15 cellular contexts compared by ENCODE assay signal in the genomic region with DNA sequence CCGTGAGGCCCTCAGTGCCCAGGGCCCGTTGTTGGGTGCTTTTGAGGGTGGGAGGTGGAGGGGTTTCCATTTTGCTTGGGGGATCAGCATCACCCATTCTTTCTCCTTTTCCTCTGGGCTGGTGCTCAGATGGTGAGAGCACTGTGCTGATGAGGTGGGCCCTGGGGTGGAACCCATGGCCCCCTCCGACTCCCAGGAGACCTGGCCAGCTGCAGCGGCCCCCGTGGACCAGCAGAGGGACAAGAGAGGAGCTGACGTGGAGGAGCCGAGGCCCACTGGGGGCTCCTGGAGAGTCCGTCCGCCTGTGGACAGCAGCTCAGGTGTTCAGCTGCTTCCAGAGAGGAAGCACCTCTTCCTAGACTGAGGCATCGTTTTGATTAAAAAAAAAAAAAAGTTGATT. TPM values are rescaled to one million over a fixed set of nuclear protein-coding genes. Genes with fewer than 3 reads are reported as not detected.
DNase-seq lines count a peak whose midpoint lies in the region; ATAC-seq, FAIRE-seq and TF ChIP-seq lines count a peak whose summit lies in the region.
"Not testable (repeated sequence)": the region's sequence is repeated elsewhere in the genome, so short reads cannot be mapped to it uniquely, and the experiment has no call there.
"Had no signal": no experiment of that assay in that cellular context is flagged by ENCODE, and none has a peak within 500 bp of the region (broad histone marks: within the 10 kb centered on the region; RNA-seq: fewer than 3 reads in every experiment).

No MANE protein-coding gene starts in this region.

- peak; percentile 58 to 68; a peak in 4 of 6 replicates for ATAC-seq in A549
- peak; percentile 73 for ATAC-seq in GM23338
- peak; percentile 43; the same call in 1 of the 2 replicates for ATAC-seq in WTC11

- not testable (repeated sequence) for H4K20me1 ChIP-seq in GM23338 (replicated peaks; ENCODE audit: insufficient read depth); neural progenitor cell (ENCODE audit: low read depth)

- H3K79me2 ChIP-seq in GM23338 (replicated peaks; ENCODE audit: insufficient read depth); neural progenitor cell (ENCODE audit: low read depth): not testable (repeated sequence)

- not testable (repeated sequence) for H3F3A ChIP-seq in GM23338 (replicated peaks; ENCODE audit: low read depth); neural progenitor cell (ENCODE audit: low read depth)

- H3K27ac ChIP-seq in A549; GM23338 (ENCODE audit: low read depth); endodermal cell (ENCODE audit: low read depth, low read length); neural progenitor cell: not testable (repeated sequence)

- not testable (repeated sequence) for FAIRE-seq in A549 (lab: Jason Lieb, UNC)

- POLR2A ChIA-PET in A549 (lab: Yijun Ruan, JAX); WTC11 (lab: Charles Lee): not testable (repeated sequence)

- H3K27me3 Mint-ChIP-seq in GM23338 (ENCODE audit: insufficient read depth, low read depth, poor library complexity); WTC11 (ENCODE audit: low read depth); endodermal cell (ENCODE audit: insufficient read depth); neural progenitor cell (ENCODE audit: insufficient read depth, low read depth): not testable (repeated sequence)

- not testable (repeated sequence) for H3K36me3 ChIP-seq in GM23338 (ENCODE audit: insufficient read depth); endodermal cell (ENCODE audit: control insufficient read depth, insufficient read depth, low read length); neural progenitor cell

- H3K9ac ChIP-seq in endodermal cell (ENCODE audit: extremely low read depth, low read length, poor library complexity, severe bottlenecking); neural progenitor cell: not testable (repeated sequence)

- CTCF ChIA-PET in A549 (lab: Yijun Ruan, JAX), result not testable (repeated sequence)
- CTCF ChIA-PET in WTC11 (lab: Charles Lee), result interaction anchor here (0.6 kb wide), 1 partner anchor 34 kb away, joined by 3 read pairs; no protein-coding TSS in a partner anchor

- not testable (repeated sequence) for H3K9me3 ChIP-seq in A549; endodermal cell (ENCODE audit: control insufficient read depth, low read length); neural progenitor cell (ENCODE audit: low read depth)

- not testable (repeated sequence) for H3K4me1 ChIP-seq in A549; GM23338 (ENCODE audit: insufficient read depth); endodermal cell (ENCODE audit: control insufficient read depth, insufficient read depth, low read length); neural progenitor cell

- H3K4me2 ChIP-seq in A549, GM23338, neural progenitor cell: not testable (repeated sequence)

- not testable (repeated sequence) for TF ChIP-seq POLR2A in A549 (IDR thresholded peaks at IDR 0.05; ENCODE audit: low read length)

- H3K27ac Mint-ChIP-seq in GM23338, WTC11, endodermal cell, neural progenitor cell: not testable (repeated sequence)

- not testable (repeated sequence) for H3K36me3 Mint-ChIP-seq in GM23338 (ENCODE audit: low read depth); WTC11; endodermal cell (ENCODE audit: low read depth); neural progenitor cell

- 54% methylated on average over 7 of the region's 10 CpGs for WGBS in A549 (ENCODE audit: missing lambda C conversion rate)
- 85% methylated on average over 2 of the region's 10 CpGs; no CpG with 5 or more reads in 1 of the 2 experiments for WGBS in endodermal cell (ENCODE audit: insufficient coverage in 1 of 2, insufficient read length in 1 of 2), 2 experiments

- not testable (repeated sequence) for H3K27me3 ChIP-seq in GM23338 (ENCODE audit: insufficient read depth); endodermal cell (ENCODE audit: control insufficient read depth, insufficient read depth, low read length, poor library complexity, severe bottlenecking); neural progenitor cell

- not testable (repeated sequence) for H3K4me3 Mint-ChIP-seq in GM23338, WTC11, endodermal cell, neural progenitor cell

- H2AFZ ChIP-seq in GM23338; neural progenitor cell (replicated peaks): not testable (repeated sequence)

- not testable (repeated sequence) for TF ChIP-seq EP300 in A549 (IDR thresholded peaks at IDR 0.05)

- not testable (repeated sequence) for H3K4me3 ChIP-seq in A549; GM23338; endodermal cell (ENCODE audit: low read length); neural progenitor cell

- not testable (repeated sequence) for TF ChIP-seq RAD21 in A549 (conservative IDR thresholded peaks at IDR 0.05 in 1 of 2, IDR thresholded peaks at IDR 0.05 in 1 of 2)

- H3K4me1 Mint-ChIP-seq in GM23338, WTC11, endodermal cell, neural progenitor cell: not testable (repeated sequence)

- TF ChIP-seq CTCF in A549 (IDR thresholded peaks at IDR 0.05); GM23338 (conservative IDR thresholded peaks at IDR 0.05; ENCODE audit: low read depth in 2 of 2); WTC11 (IDR thresholded peaks at IDR 0.05): not testable (repeated sequence)
- TF ChIP-seq CTCF in endodermal cell (conservative IDR thresholded peaks at IDR 0.05) (peak; percentile 46), neural progenitor cell (IDR thresholded peaks at IDR 0.05) (peak; percentile 13)

- H3K9me2 ChIP-seq in GM23338 (ENCODE audit: insufficient read depth), result not testable (repeated sequence)

- H3K9me3 Mint-ChIP-seq in GM23338, WTC11, endodermal cell, neural progenitor cell: not testable (repeated sequence)

- DNase-seq in A549 (ENCODE audit: low read depth in 1 of 2, low spot score in 1 of 2); GM23338 (ENCODE audit: low spot score); WTC11 (ENCODE audit: low spot score); endodermal cell; neural progenitor cell (ENCODE audit: low spot score): not testable (repeated sequence)

RNA-seq across cellular contexts. Expression of gene PROP1, which starts 46.4 kb away (rescaled TPM):
- polyA plus RNA-seq in A549 (2011; rRNA removed) (not detected in 2 replicates), A549 (2017; fragmentation: RNase III; extraction: RNeasy Plus Mini Kit Qiagen cat#74134 plus additional on column Dnase treatment) (not detected in 3 replicates), GM23338 (2016; fragmentation: Nextera tagmentation; extraction: Ambion mirVana) (not detected in 2 replicates)
- not detected in 2 replicates for polyA plus RNA-seq in A549 (2012; cell fraction: cytosol; rRNA removed)
- not detected in 2 replicates for polyA plus RNA-seq in A549 (2012; cell fraction: nucleus; rRNA removed)
- polyA minus RNA-seq in A549 (2011; rRNA and poly(A)+ RNA removed), result not detected in 2 replicates
- not detected in 2 replicates for total RNA-seq in GM23338 (2014; rRNA removed; shearing (Covaris generic))
- total RNA-seq in WTC11 (2021) (not detected in 3 replicates), endodermal cell (not detected), neural progenitor cell (ENCODE audit: low replicate concordance) (not detected in 2 replicates)
- not detected for polyA plus RNA-seq in endodermal cell (2013, experiment 1 of 2)
- polyA plus RNA-seq in endodermal cell (2013, experiment 2 of 2), result not detected
- total RNA-seq: A172; A673; CD4-positive, alpha-beta memory T cell; CD4-positive, CD25-positive, alpha-beta regulatory T cell; CD8-positive, alpha-beta memory T cell; Daoy; G401; GM12878 had no signal
- polyA plus RNA-seq: AG04450; CD14-positive monocyte; CD4-positive, alpha-beta memory T cell; CD4-positive, CD25-positive, alpha-beta regulatory T cell; CD8-positive, alpha-beta memory T cell; GM12878 had no signal
